ENCODE assay signal across 10 cellular contexts in the genomic region with DNA sequence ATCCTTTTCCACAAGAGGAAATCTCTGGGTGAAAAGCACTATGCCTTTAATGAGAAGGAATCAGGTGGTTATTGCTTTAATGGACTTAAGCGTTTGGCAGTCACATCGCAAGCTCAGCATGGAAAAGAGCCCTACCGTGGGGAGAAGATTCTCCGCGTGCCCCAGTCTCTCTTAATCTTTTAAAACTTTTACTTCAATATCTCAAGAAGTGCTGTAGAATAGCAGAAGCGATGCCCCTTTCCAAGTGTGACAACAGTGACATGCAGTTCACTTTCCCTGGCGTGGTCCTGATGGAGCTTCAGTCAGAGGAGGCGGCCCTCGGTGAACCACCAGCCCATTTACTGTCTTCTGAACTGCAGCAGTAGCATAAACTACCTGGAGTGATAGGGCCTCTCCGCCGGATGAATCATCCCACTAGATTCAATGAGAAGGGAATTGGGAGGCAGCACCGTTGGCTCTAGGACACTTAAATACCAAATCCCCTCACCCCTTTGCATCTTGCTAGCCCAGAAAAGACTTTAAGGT.
DNase-seq lines count a peak whose midpoint lies in the region; TF ChIP-seq lines count a peak whose summit lies in the region.
"Had no signal": no experiment of that assay in that cellular context is flagged by ENCODE, and none has a peak within 500 bp of the region (broad histone marks: within the 10 kb centered on the region; RNA-seq: fewer than 3 reads in every experiment).

No MANE protein-coding gene starts in this region.

- H3K9me3 ChIP-seq in NT2/D1 (ENCODE audit: insufficient read depth, low read length) (peaks cover 27% of the 10 kb centered on the region), endodermal cell (ENCODE audit: control insufficient read depth, low read length) (peaks cover 15% of the 10 kb centered on the region), testis (no peaks in the 10 kb centered on the region)

- no peaks in the 10 kb centered on the region for H3K36me3 ChIP-seq in NT2/D1 (ENCODE audit: insufficient read depth, insufficient read length, low read length)
- no peaks in the 10 kb centered on the region for H3K36me3 ChIP-seq in endodermal cell (ENCODE audit: control insufficient read depth, insufficient read depth, low read length)
- no peaks in the 10 kb centered on the region for H3K36me3 ChIP-seq in testis (ENCODE audit: low read depth, missing control alignments)

- H3K27ac ChIP-seq in endodermal cell (ENCODE audit: low read depth, low read length) (no peak overlapping the region), testis (no peak overlapping the region)

- intact Hi-C loops in testis (cut with DNase I; ENCODE audit: low total_unique reads): no loop called here

- TF ChIP-seq POLR2A in testis (IDR thresholded peaks at IDR 0.05): no peak

- no peak overlapping the region for H3K27ac Mint-ChIP-seq in endodermal cell

- H3K27me3 Mint-ChIP-seq in endodermal cell (ENCODE audit: insufficient read depth): no peaks in the 10 kb centered on the region

- H3K4me1 ChIP-seq in NT2/D1 (ENCODE audit: insufficient read depth, insufficient read length): no peaks in the 10 kb centered on the region
- no peaks in the 10 kb centered on the region for H3K4me1 ChIP-seq in endodermal cell (ENCODE audit: control insufficient read depth, insufficient read depth, low read length)
- H3K4me1 ChIP-seq in testis: no peaks in the 10 kb centered on the region

- H3K4me3 ChIP-seq in NT2/D1 (ENCODE audit: insufficient read length, low read depth) (no peak overlapping the region), endodermal cell (ENCODE audit: low read length) (no peak overlapping the region), testis (peak overlapping the region; percentile 6 to 7)

- 75 to 81% methylated on average over 4 to 12 of the region's 12 CpGs for WGBS in endodermal cell (ENCODE audit: insufficient coverage in 1 of 2, insufficient read length in 1 of 2), 2 experiments
- WGBS in testis, 2 donors: 58 to 66% methylated on average over 12 of the region's 12 CpGs

- H3K9me3 Mint-ChIP-seq in endodermal cell: peaks cover 22% of the 10 kb centered on the region

- peak; percentile 36 for TF ChIP-seq CTCF in endodermal cell (conservative IDR thresholded peaks at IDR 0.05)
- TF ChIP-seq CTCF in testis (IDR thresholded peaks at IDR 0.05): no peak

- no peak overlapping the region for H3K4me3 Mint-ChIP-seq in endodermal cell

- peaks cover 4% of the 10 kb centered on the region for H3K27me3 ChIP-seq in NT2/D1 (ENCODE audit: insufficient read depth, insufficient read length)
- peaks cover 36% of the 10 kb centered on the region for H3K27me3 ChIP-seq in endodermal cell (ENCODE audit: control insufficient read depth, insufficient read depth, low read length, poor library complexity, severe bottlenecking)
- H3K27me3 ChIP-seq in testis: no peaks in the 10 kb centered on the region

- H3K4me1 Mint-ChIP-seq in endodermal cell: no peaks in the 10 kb centered on the region

- peak; percentile 23 for DNase-seq in NCI-H2227 (lab: John Stamatoyannopoulos, UW; ENCODE audit: unreplicated experiment)
- DNase-seq in NCI-H2227 treated with DMSO at 0.1 percent for 48 hours (lab: John Stamatoyannopoulos, UW): no peak
- no peak for DNase-seq in NT2/D1 (ENCODE audit: low read depth, low spot score)
- peak; percentile 50 for DNase-seq in endodermal cell
- no peak for DNase-seq in testis
- no peak for DNase-seq in GM03348 (ENCODE audit: low spot score)
- no peak for DNase-seq in NOMO-1 treated with DMSO at 0.1 percent for 48 hours (lab: John Stamatoyannopoulos, UW; ENCODE audit: unreplicated experiment)
- DNase-seq in NCI-H510A (lab: John Stamatoyannopoulos, UW): no peak
- DNase-seq: NCI-H2081 treated with DMSO at 0.1 percent for 48 hours, NCI-H226 had no signal

- no peaks in the 10 kb centered on the region for H3K36me3 Mint-ChIP-seq in endodermal cell (ENCODE audit: low read depth)

- peak overlapping the region; percentile 21 for H3K9ac ChIP-seq in NT2/D1 (ENCODE audit: insufficient read length, low read depth)
- no peak overlapping the region for H3K9ac ChIP-seq in endodermal cell (ENCODE audit: extremely low read depth, low read length, poor library complexity, severe bottlenecking)

Comparison
In these comparisons a context has a peak if more than half of its experiments do, and no peak if none do; other contexts are left out.
1. DNase-seq: peak in NCI-H2227 (single experiment) and endodermal cell (single experiment); none in NCI-H2227 treated with DMSO at 0.1 percent for 48 hours (single experiment), NT2/D1 (single experiment), testis (single experiment), GM03348 (single experiment), NOMO-1 treated with DMSO at 0.1 percent for 48 hours (single experiment) and NCI-H510A (single experiment).
2. H3K4me3 ChIP-seq: peak in testis (2 of 2); none in NT2/D1 (single experiment) and endodermal cell (single experiment).